In genomic region chr20:63739129-63740069, GRCh38 we compare ENCODE assay signal across 8 cellular contexts. TPM values are rescaled to one million over a fixed set of nuclear protein-coding genes. Genes with fewer than 3 reads are reported as not detected.
DNase-seq lines count a peak whose midpoint lies in the region; ATAC-seq, FAIRE-seq and TF ChIP-seq lines count a peak whose summit lies in the region.

SLC2A4RG (plus strand) TSS chr20:63739776; CDS start chr20:63739913, 137 bp downstream.

- no peak for ATAC-seq in GM18861 (IDR thresholded peaks at IDR 0.05; ENCODE audit: unreplicated experiment)

- TF ChIP-seq CTCF in breast epithelium (IDR thresholded peaks at IDR 0.05) = no peak

- H3K27ac ChIP-seq in breast epithelium = peak within 1 kb of the TSS; percentile 80 to 99

- H3K4me3 ChIP-seq in breast epithelium (peak within 1 kb of the TSS; percentile 60 to 89 (median 61)), iPS-11a (ENCODE audit: low read depth, low read length) (peak within 1 kb of the TSS; percentile 63)

- TF ChIP-seq POLR2A in H54 (IDR thresholded peaks at IDR 0.05; ENCODE audit: low read depth, low read length) = no peak; the same call in 1 of the 2 replicates
- no peak for TF ChIP-seq POLR2A in breast epithelium (IDR thresholded peaks at IDR 0.05)

- intact Hi-C loops in breast epithelium (cut with DNase I; ENCODE audit: low total_unique reads) = no loop called here

- H3K4me1 ChIP-seq in breast epithelium = peaks cover 26 to 31% of the 10 kb centered on the region in 2 donors

- H3K36me3 ChIP-seq in breast epithelium = no peaks in the 10 kb centered on the region

- no peaks in the 10 kb centered on the region for H3K9me3 ChIP-seq in breast epithelium

- FAIRE-seq in H54 (lab: Jason Lieb, UNC) = no peak

- H3K27me3 ChIP-seq in breast epithelium = no peaks in the 10 kb centered on the region

- peak; percentile 80 for DNase-seq in EL
- peak; percentile 97 for DNase-seq in H54 (ENCODE audit: insufficient read length, low spot score)
- DNase-seq in NCI-H1092 treated with DMSO at 0.1 percent for 48 hours (lab: John Stamatoyannopoulos, UW) = peak; percentile 60
- DNase-seq in T-helper 9 cell = peak; percentile 55
- peak; percentile 70 to 72 for DNase-seq in breast epithelium (ENCODE audit: low spot score in 2 of 2)
- peak; percentile 81 for DNase-seq in retina

RNA-seq across cellular contexts. Expression of gene SLC2A4RG, which starts in this region (rescaled TPM):
- total RNA-seq in breast epithelium = 10 to 100 TPM; 22.9 to 58.9 (median 36.9) TPM
